9 cellular contexts compared by ENCODE assay signal in the genomic region with DNA sequence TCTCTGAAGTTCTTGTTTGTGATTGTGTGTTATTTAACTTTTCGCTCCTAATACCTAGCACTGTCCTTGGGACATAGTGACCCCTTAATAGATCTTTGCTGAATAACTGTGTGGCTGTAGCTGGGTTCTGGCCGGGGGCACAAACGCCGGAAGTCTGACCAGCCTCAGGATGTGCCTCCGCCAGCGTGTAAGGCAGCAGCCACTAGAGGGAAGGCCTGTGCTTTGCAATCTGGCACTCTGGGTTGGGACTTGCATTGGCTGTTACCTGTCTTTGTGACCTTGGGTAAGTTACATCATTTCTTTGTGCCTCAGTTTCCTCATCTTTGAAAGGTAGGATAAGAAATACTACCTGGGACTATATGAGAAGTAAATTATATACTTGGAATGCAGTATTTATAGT.
A peak's percentile ranks its signal among the peaks of the same experiment; 100 is the strongest.
DNase-seq lines count a peak whose midpoint lies in the region; ATAC-seq, FAIRE-seq and TF ChIP-seq lines count a peak whose summit lies in the region.
"Had no signal": no experiment of that assay in that cellular context is flagged by ENCODE, and none has a peak within 500 bp of the region (broad histone marks: within the 10 kb centered on the region; RNA-seq: fewer than 3 reads in every experiment).

No MANE protein-coding gene starts in this region.

- TF ChIP-seq CTCF in GM13977 (IDR thresholded peaks at IDR 0.05; ENCODE audit: extremely low read depth, insufficient read depth, missing control alignments), result peak; percentile 60
- TF ChIP-seq CTCF in H1 (IDR thresholded peaks at IDR 0.05; ENCODE audit: control extremely low read depth in 1 of 3, insufficient read depth in 1 of 3, low read depth in 1 of 3, low read length in 3 of 3), result peak; percentile 59 to 79 (median 76)
- peak; percentile 43 for TF ChIP-seq CTCF in neural crest cell (conservative IDR thresholded peaks at IDR 0.05)

- no peaks in the 10 kb centered on the region for H3K79me2 ChIP-seq in H1 (ENCODE audit: control insufficient read depth in 1 of 2, insufficient read depth in 2 of 2, low read length in 2 of 2)

- no peak overlapping the region for H4K8ac ChIP-seq in H1 (ENCODE audit: extremely low read depth, insufficient read depth, low read length)

- POLR2A ChIA-PET in H1 (lab: Charles Lee; ENCODE audit: partially characterized antibody), result no interaction called here

- in situ Hi-C loops in GM13977 (cut with MboI; ENCODE audit: low pct_unique_long_range_greater_than_20kb, low sequenced_read_pairs, unreplicated experiment), result no loop called here

- H3K27ac Mint-ChIP-seq in neural crest cell (ENCODE audit: unreplicated experiment), result no peak overlapping the region

- H3K4me1 Mint-ChIP-seq in neural crest cell, result peaks cover 9% of the 10 kb centered on the region

- no peaks in the 10 kb centered on the region; the same call in 1 of the 2 replicates for H3K79me1 ChIP-seq in H1 (ENCODE audit: low read depth, low read length)

- TF ChIP-seq POLR2A in H1 (IDR thresholded peaks at IDR 0.05; ENCODE audit: control extremely low read depth in 1 of 2, low read depth in 2 of 2, low read length in 2 of 2), result no peak

- peak; percentile 58 to 70 for TF ChIP-seq RAD21 in H1 (IDR thresholded peaks at IDR 0.05 in 1 of 2, conservative IDR thresholded peaks at IDR 0.05 in 1 of 2; ENCODE audit: low read depth in 2 of 2, low read length in 2 of 2)

- no peak overlapping the region for H3K4me3 ChIP-seq in H1 (ENCODE audit: extremely low read depth in 1 of 4, insufficient read depth in 2 of 4, low read depth in 3 of 4, low read length in 4 of 4)

- no peak overlapping the region for H3K23ac ChIP-seq in H1 (ENCODE audit: insufficient read length)

- H4K5ac ChIP-seq in H1 (ENCODE audit: insufficient read length, low read depth, low read length), result no peak overlapping the region

- ATAC-seq in HG03045 (IDR thresholded peaks at IDR 0.05; ENCODE audit: unreplicated experiment) (peak; percentile 46), HG02571 (IDR thresholded peaks at IDR 0.05; ENCODE audit: unreplicated experiment) (no peak)
- ATAC-seq: activated naive CD4-positive, alpha-beta T cell treated with anti-CD3 and anti-CD28 coated beads, Interleukin-2, amount 50 U/mL, for 72 hours had no signal

- no peak for FAIRE-seq in H1 (lab: Jason Lieb, UNC)

- WGBS in H1 (ENCODE audit: extremely low coverage in 1 of 2, insufficient coverage in 1 of 2, insufficient read length in 1 of 2, insufficient replicate concordance in 2 of 2, low coverage in 1 of 2, low lambda C conversion rate in 2 of 2, missing lambda C conversion rate in 1 of 2), 2 experiments, result 80% methylated on average over 6 of the region's 6 CpGs; no CpG with 5 or more reads in 1 of the 2 experiments

- no peak overlapping the region for H4K91ac ChIP-seq in H1 (replicated peaks; ENCODE audit: insufficient read length, low read length)

- peaks cover 19% of the 10 kb centered on the region for H3K36me3 Mint-ChIP-seq in neural crest cell (ENCODE audit: low read depth)
- H3K36me3 Mint-ChIP-seq: activated naive CD4-positive, alpha-beta T cell treated with anti-CD3 and anti-CD28 coated beads, Interleukin-2, amount 50 U/mL, for 72 hours had no signal

- no peak overlapping the region for H2BK20ac ChIP-seq in H1 (ENCODE audit: low read length)

- H3K9me3 Mint-ChIP-seq in neural crest cell, result no peaks in the 10 kb centered on the region
- H3K9me3 Mint-ChIP-seq: activated naive CD4-positive, alpha-beta T cell treated with anti-CD3 and anti-CD28 coated beads, Interleukin-2, amount 50 U/mL, for 72 hours had no signal

- H3K4me1 ChIP-seq in H1 (replicated peaks in 1 of 4; ENCODE audit: control insufficient read depth in 3 of 4, insufficient read depth in 4 of 4, low read length in 3 of 4), result no peaks in the 10 kb centered on the region

- H3K27me3 ChIP-seq in H1 (replicated peaks in 1 of 4; ENCODE audit: control insufficient read depth in 3 of 4, extremely low read depth in 1 of 4, insufficient read depth in 3 of 4, low read length in 3 of 4), result no peaks in the 10 kb centered on the region

- no peaks in the 10 kb centered on the region for H4K20me1 ChIP-seq in H1 (replicated peaks in 1 of 2; ENCODE audit: control insufficient read depth in 1 of 2, insufficient read depth in 2 of 2, low read length in 2 of 2)

- H3K27me3 Mint-ChIP-seq in neural crest cell (ENCODE audit: low read depth), result no peaks in the 10 kb centered on the region

- H2BK120ac ChIP-seq in H1 (replicated peaks; ENCODE audit: low read depth, low read length), result no peak overlapping the region

- no peak overlapping the region for H2BK15ac ChIP-seq in H1 (ENCODE audit: low read length)

- no peak overlapping the region for H3K56ac ChIP-seq in H1 (replicated peaks; ENCODE audit: insufficient read length, low read depth, low read length)

- no peak overlapping the region for H3K14ac ChIP-seq in H1 (ENCODE audit: insufficient read length)

- no peak overlapping the region for H3K4ac ChIP-seq in H1 (replicated peaks; ENCODE audit: insufficient read length, low read depth, low read length)

- H2BK12ac ChIP-seq in H1 (ENCODE audit: low read depth, low read length), result no peak overlapping the region

- peaks cover 2 to 14% (median 7%) of the 10 kb centered on the region in 4 experiments; a peak in 5 of 8 replicates for H3K36me3 ChIP-seq in H1 (ENCODE audit: control insufficient read depth in 2 of 4, insufficient read depth in 4 of 4, low read length in 3 of 4)

- no peak overlapping the region for H3K4me3 Mint-ChIP-seq in neural crest cell

- no peak overlapping the region for H3K4me2 ChIP-seq in H1 (ENCODE audit: insufficient read depth in 1 of 2, low read depth in 2 of 2, low read length in 2 of 2)

- no peak overlapping the region for H2AK5ac ChIP-seq in H1 (ENCODE audit: low read depth, low read length)

- no peak overlapping the region for H3K27ac ChIP-seq in H1 (ENCODE audit: low read depth, low read length)

- H2AFZ ChIP-seq in H1 (ENCODE audit: low read length), result no peak overlapping the region

- no peak overlapping the region for H2BK5ac ChIP-seq in H1 (ENCODE audit: low read depth, low read length)

- H3K9ac ChIP-seq in H1 (replicated peaks in 1 of 4; ENCODE audit: extremely low read depth in 1 of 4, low read depth in 3 of 4, low read length in 3 of 4), result no peak overlapping the region

- H3K18ac ChIP-seq in H1 (ENCODE audit: extremely low read depth, low read length), result no peak overlapping the region

- no peak for TF ChIP-seq EP300 in H1 (IDR thresholded peaks at IDR 0.05; ENCODE audit: borderline replicate concordance in 1 of 2, low read depth in 2 of 2, low read length in 2 of 2)

- DNase-seq in GM13977 (ENCODE audit: low spot score) (peak; percentile 21), H1 (ENCODE audit: low read depth in 1 of 2, low spot score in 2 of 2) (no peak), neural crest cell (ENCODE audit: low read depth, low spot score) (no peak), hippocampal formation (lab: John Stamatoyannopoulos, UW) (no peak), NCI-H2081 treated with DMSO at 0.1 percent for 48 hours (lab: John Stamatoyannopoulos, UW) (no peak), amygdala (lab: John Stamatoyannopoulos, UW) (no peak)

- H3K23me2 ChIP-seq in H1 (ENCODE audit: low read depth, low read length), result no peaks in the 10 kb centered on the region

- H3K9me3 ChIP-seq in H1 (ENCODE audit: insufficient read depth in 2 of 2, low read depth in 1 of 2, low read length in 1 of 2), result no peaks in the 10 kb centered on the region

- CTCF ChIA-PET in H1 (lab: Charles Lee; ENCODE audit: partially characterized antibody), result interaction anchor here (0.6 to 2.6 kb wide), 5 partner anchors 12 to 263 kb away, joined by 3 to 8 read pairs (median 4); no protein-coding TSS in a partner anchor

TF ChIP-seq in H1, 55 proteins besides CTCF, POLR2A, EP300 and RAD21:
- TF ChIP-seq CBX8 (IDR thresholded peaks at IDR 0.05; ENCODE audit: borderline replicate concordance, low read depth, low read length) (no peak), SP2 (IDR thresholded peaks at IDR 0.05; ENCODE audit: low read length) (no peak), CHD1 (IDR thresholded peaks at IDR 0.05; ENCODE audit: low read depth, low read length) (no peak), CHD2 (IDR thresholded peaks at IDR 0.05; ENCODE audit: low read length) (no peak), CBX5 (IDR thresholded peaks at IDR 0.05; ENCODE audit: low read depth, low read length) (no peak), TAF7 (optimal IDR thresholded peaks at IDR 0.05; ENCODE audit: borderline replicate concordance, low read depth, low read length) (no peak), SUZ12 (IDR thresholded peaks at IDR 0.05; ENCODE audit: low read length) (no peak), CREB1 (IDR thresholded peaks at IDR 0.05) (no peak), POLR2AphosphoS5 (IDR thresholded peaks at IDR 0.05; ENCODE audit: low read depth, low read length) (no peak), TBP (IDR thresholded peaks at IDR 0.05; ENCODE audit: low read depth, low read length) (no peak), CEBPB (IDR thresholded peaks at IDR 0.05; ENCODE audit: low read depth, low read length) (no peak), SP4 (IDR thresholded peaks at IDR 0.05; ENCODE audit: low read length) (no peak), RXRA (IDR thresholded peaks at IDR 0.05; ENCODE audit: insufficient read depth, low read depth, low read length) (no peak), SRF (IDR thresholded peaks at IDR 0.05; ENCODE audit: low read depth, low read length) (no peak), RNF2 (IDR thresholded peaks at IDR 0.05; ENCODE audit: borderline replicate concordance, low read depth, low read length, missing control alignments, poor library complexity, severe bottlenecking) (no peak), TCF12 (IDR thresholded peaks at IDR 0.05; ENCODE audit: low read depth, low read length) (no peak), HDAC2 (IDR thresholded peaks at IDR 0.05; ENCODE audit: borderline replicate concordance in 1 of 2, low read depth in 2 of 2, low read length in 2 of 2) (no peak)
- TF ChIP-seq, protein P1, sequence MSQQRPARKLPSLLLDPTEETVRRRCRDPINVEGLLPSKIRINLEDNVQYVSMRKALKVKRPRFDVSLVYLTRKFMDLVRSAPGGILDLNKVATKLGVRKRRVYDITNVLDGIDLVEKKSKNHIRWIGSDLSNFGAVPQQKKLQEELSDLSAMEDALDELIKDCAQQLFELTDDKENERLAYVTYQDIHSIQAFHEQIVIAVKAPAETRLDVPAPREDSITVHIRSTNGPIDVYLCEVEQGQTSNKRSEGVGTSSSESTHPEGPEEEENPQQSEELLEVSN (IDR thresholded peaks at IDR 0.05), result no peak
- TF ChIP-seq, protein P2, sequence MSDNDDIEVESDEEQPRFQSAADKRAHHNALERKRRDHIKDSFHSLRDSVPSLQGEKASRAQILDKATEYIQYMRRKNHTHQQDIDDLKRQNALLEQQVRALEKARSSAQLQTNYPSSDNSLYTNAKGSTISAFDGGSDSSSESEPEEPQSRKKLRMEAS (IDR thresholded peaks at IDR 0.05), result no peak
